ENCODE assay signal across 27 cellular contexts in the genomic region with DNA sequence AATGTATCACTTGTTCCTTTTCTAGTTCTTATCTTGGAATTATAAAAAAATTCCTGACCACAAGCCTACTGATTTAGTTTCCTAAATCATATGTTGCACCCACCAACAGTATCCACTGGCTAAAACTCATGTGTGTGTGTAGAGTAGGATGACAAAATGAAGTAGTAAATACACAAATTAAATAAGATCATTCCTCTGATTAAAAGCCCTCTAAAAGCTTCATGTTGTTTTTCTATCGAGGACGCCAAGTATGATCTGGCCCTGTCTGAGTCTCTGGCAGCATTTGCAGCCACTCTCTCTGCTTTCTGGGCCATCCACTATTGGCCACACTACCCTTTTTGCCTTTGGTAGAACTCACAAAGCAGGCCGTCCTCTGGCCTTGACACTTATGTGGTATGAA.
"Had no signal": no experiment of that assay in that cellular context is flagged by ENCODE, and none has a peak within 500 bp of the region (broad histone marks: within the 10 kb centered on the region; RNA-seq: fewer than 3 reads in every experiment).

No MANE protein-coding gene starts in this region.

- H3K27me3 Mint-ChIP-seq: memory B cell; naive B cell; stimulated activated memory B cell treated with anti-CD40 and anti-IgM and Interleukin-4, amounts not matched to agents 10 μg/mL and 1 μg/mL and 100 μg/mL, for 72 hours; stimulated activated naive CD8-positive, alpha-beta T cell treated with anti-CD3 and anti-CD28 coated beads, Interleukin-15, amount 100 ng/mL, for 72 hours had no signal

- H3K4me3 ChIP-seq: left ventricle myocardium inferior, lung, neural progenitor cell, right atrium auricular region, right lobe of liver, smooth muscle cell, tibial nerve, vagina had no signal

- H3K4me2 ChIP-seq: neural progenitor cell, smooth muscle cell had no signal

- H3K4me1 ChIP-seq: left ventricle myocardium inferior, neural progenitor cell, parathyroid adenoma, right atrium auricular region, right lobe of liver, tibial nerve, vagina had no signal

- H3K79me2 ChIP-seq: parathyroid adenoma had no signal

- DNase-seq: hypothalamus; islet precursor cell; left ventricle myocardium inferior; naive B cell; natural killer cell; nephron progenitor cell; occipital lobe; right lobe of liver; stimulated activated CD4-positive, alpha-beta T cell treated with anti-CD3 and anti-CD28 coated beads, Interleukin-1b, Interleukin-23, amount 100 ng/mL, for 48 hours; stimulated activated CD4-positive, alpha-beta T cell treated with anti-CD3 and anti-CD28 coated beads, Interleukin-2, amount 100 ng/mL, for 48 hours; stimulated activated CD4-positive, alpha-beta T cell treated with anti-CD3 and anti-CD28 coated beads, Interleukin-4, amount 100 ng/mL, for 4 hours; stimulated activated CD8-positive, alpha-beta memory T cell treated with anti-CD3 and anti-CD28 coated beads, Interleukin-4, amount 100 ng/mL, for 48 hours; stimulated activated naive CD4-positive, alpha-beta T cell treated with Interleukin-2 at 50 U/mL for 16 hours; stimulated activated naive CD8-positive, alpha-beta T cell treated with anti-CD3 and anti-CD28 coated beads, Interleukin-15, amount 100 ng/mL, for 72 hours; substantia nigra had no signal

- H3K27ac ChIP-seq: left ventricle myocardium inferior, neural progenitor cell, neutrophil, parathyroid adenoma, right atrium auricular region, right lobe of liver, tibial nerve, vagina had no signal

- ATAC-seq: natural killer cell; right lobe of liver; stimulated activated memory B cell treated with anti-CD40 and anti-IgM and Interleukin-4, amounts not matched to agents 10 μg/mL and 1 μg/mL and 100 μg/mL, for 72 hours; stimulated activated naive CD8-positive, alpha-beta T cell treated with anti-CD3 and anti-CD28 coated beads, Interleukin-15, amount 100 ng/mL, for 72 hours had no signal

- H3K9me3 ChIP-seq: neutrophil, right atrium auricular region, right lobe of liver, tibial nerve, vagina had no signal

- H3K36me3 ChIP-seq: left ventricle myocardium inferior, neural progenitor cell, neutrophil, right atrium auricular region, right lobe of liver, tibial nerve, vagina had no signal

- H3K27ac Mint-ChIP-seq: memory B cell; mesothelial cell of epicardium; natural killer cell; nephron progenitor cell; neural progenitor cell; stimulated activated memory B cell treated with anti-CD40 and anti-IgM and Interleukin-4, amounts not matched to agents 10 μg/mL and 1 μg/mL and 100 μg/mL, for 72 hours; stimulated activated naive CD8-positive, alpha-beta T cell treated with anti-CD3 and anti-CD28 coated beads, Interleukin-15, amount 100 ng/mL, for 72 hours; type B pancreatic cell had no signal

- H3K9me3 Mint-ChIP-seq: nephron progenitor cell, neural progenitor cell, type B pancreatic cell had no signal

- H3K36me3 Mint-ChIP-seq: memory B cell; mesothelial cell of epicardium; naive B cell; neural progenitor cell; stimulated activated memory B cell treated with anti-CD40 and anti-IgM and Interleukin-4, amounts not matched to agents 10 μg/mL and 1 μg/mL and 100 μg/mL, for 72 hours; type B pancreatic cell had no signal

- H3K27me3 ChIP-seq: neural progenitor cell, neutrophil, right atrium auricular region, right lobe of liver, tibial nerve, vagina had no signal

- H3K4me1 Mint-ChIP-seq: memory B cell; naive B cell; nephron progenitor cell; neural progenitor cell; stimulated activated memory B cell treated with anti-CD40 and anti-IgM and Interleukin-4, amounts not matched to agents 10 μg/mL and 1 μg/mL and 100 μg/mL, for 72 hours; stimulated activated naive CD8-positive, alpha-beta T cell treated with anti-CD3 and anti-CD28 coated beads, Interleukin-15, amount 100 ng/mL, for 72 hours had no signal

- H3K9ac ChIP-seq: neural progenitor cell, parathyroid adenoma had no signal

- H3K4me3 Mint-ChIP-seq: memory B cell; mesothelial cell of epicardium; naive B cell; natural killer cell; nephron progenitor cell; neural progenitor cell; stimulated activated memory B cell treated with anti-CD40 and anti-IgM and Interleukin-4, amounts not matched to agents 10 μg/mL and 1 μg/mL and 100 μg/mL, for 72 hours; stimulated activated naive CD8-positive, alpha-beta T cell treated with anti-CD3 and anti-CD28 coated beads, Interleukin-15, amount 100 ng/mL, for 72 hours; type B pancreatic cell had no signal

- H2AFZ ChIP-seq: neural progenitor cell, parathyroid adenoma had no signal
